In genomic region chr2:176268976-176269318, GRCh38 we compare ENCODE assay signal across 8 cellular contexts. TPM values are rescaled to one million over a fixed set of nuclear protein-coding genes. Genes with fewer than 3 reads are reported as not detected.
DNase-seq lines count a peak whose midpoint lies in the region; ATAC-seq, FAIRE-seq and TF ChIP-seq lines count a peak whose summit lies in the region.

No MANE protein-coding gene starts in this region.

- H3K18ac ChIP-seq in H1 (ENCODE audit: extremely low read depth, low read length), result no peak overlapping the region

- no peaks in the 10 kb centered on the region for H3K36me3 ChIP-seq in KOPT-K1 (ENCODE audit: insufficient read depth, low read length)
- no peaks in the 10 kb centered on the region for H3K36me3 ChIP-seq in H1 (ENCODE audit: control insufficient read depth in 2 of 4, insufficient read depth in 4 of 4, low read length in 3 of 4)
- no peaks in the 10 kb centered on the region for H3K36me3 ChIP-seq in pancreas

- H3K4me3 ChIP-seq in H1 (ENCODE audit: extremely low read depth in 1 of 4, insufficient read depth in 2 of 4, low read depth in 3 of 4, low read length in 4 of 4), result peak overlapping the region; percentile 86 to 95 (median 93)
- peak overlapping the region; percentile 79 to 98 (median 88) for H3K4me3 ChIP-seq in pancreas

- POLR2A ChIA-PET in H1 (lab: Charles Lee; ENCODE audit: partially characterized antibody), result interaction anchor here (1.3 to 1.9 kb wide), 3 partner anchors 10 to 42 kb away, joined by 3 to 6 read pairs (median 4); no protein-coding TSS in a partner anchor

- no peaks in the 10 kb centered on the region for H3K23me2 ChIP-seq in H1 (ENCODE audit: low read depth, low read length)

- no peak for TF ChIP-seq EP300 in H1 (IDR thresholded peaks at IDR 0.05; ENCODE audit: borderline replicate concordance in 1 of 2, low read depth in 2 of 2, low read length in 2 of 2)

- no peak overlapping the region for H3K9ac ChIP-seq in H1 (replicated peaks in 1 of 4; ENCODE audit: extremely low read depth in 1 of 4, low read depth in 3 of 4, low read length in 3 of 4)

- H4K8ac ChIP-seq in H1 (ENCODE audit: extremely low read depth, insufficient read depth, low read length), result no peak overlapping the region

- H3K23ac ChIP-seq in H1 (ENCODE audit: insufficient read length), result no peak overlapping the region

- H2AFZ ChIP-seq in H1 (ENCODE audit: low read length), result peak overlapping the region; percentile 65; the same call in 1 of the 2 replicates

- no peak for TF ChIP-seq RAD21 in H1 (IDR thresholded peaks at IDR 0.05 in 1 of 2, conservative IDR thresholded peaks at IDR 0.05 in 1 of 2; ENCODE audit: low read depth in 2 of 2, low read length in 2 of 2)

- H4K20me1 ChIP-seq in H1 (replicated peaks in 1 of 2; ENCODE audit: control insufficient read depth in 1 of 2, insufficient read depth in 2 of 2, low read length in 2 of 2), result peaks cover 0 to 2% of the 10 kb centered on the region in 2 experiments

- H3K9me3 ChIP-seq in KOPT-K1 (ENCODE audit: insufficient read depth, low read length, poor library complexity, severe bottlenecking) (no peaks in the 10 kb centered on the region), H1 (ENCODE audit: insufficient read depth in 2 of 2, low read depth in 1 of 2, low read length in 1 of 2) (no peaks in the 10 kb centered on the region), pancreas (no peaks in the 10 kb centered on the region)

- no peak overlapping the region for H3K56ac ChIP-seq in H1 (replicated peaks; ENCODE audit: insufficient read length, low read depth, low read length)

- TF ChIP-seq CTCF in H1 (IDR thresholded peaks at IDR 0.05; ENCODE audit: control extremely low read depth in 1 of 3, insufficient read depth in 1 of 3, low read depth in 1 of 3, low read length in 3 of 3) (no peak), pancreas (IDR thresholded peaks at IDR 0.05) (no peak)

- peak overlapping the region; percentile 70 to 72 for H3K4me2 ChIP-seq in H1 (ENCODE audit: insufficient read depth in 1 of 2, low read depth in 2 of 2, low read length in 2 of 2)

- no peak overlapping the region for H3K14ac ChIP-seq in H1 (ENCODE audit: insufficient read length)

- H4K5ac ChIP-seq in H1 (ENCODE audit: insufficient read length, low read depth, low read length), result no peak overlapping the region

- no peaks in the 10 kb centered on the region for H3K79me1 ChIP-seq in H1 (ENCODE audit: low read depth, low read length)

- no peak overlapping the region for H2BK12ac ChIP-seq in H1 (ENCODE audit: low read depth, low read length)

- no peak for TF ChIP-seq POLR2A in H1 (IDR thresholded peaks at IDR 0.05; ENCODE audit: control extremely low read depth in 1 of 2, low read depth in 2 of 2, low read length in 2 of 2)

- H2AK5ac ChIP-seq in H1 (ENCODE audit: low read depth, low read length), result no peak overlapping the region

- DNase-seq in H1 (ENCODE audit: low read depth in 1 of 2, low spot score in 2 of 2) (no peak), pancreas (no peak), NCI-H187 treated with DMSO at 0.1 percent for 48 hours (lab: John Stamatoyannopoulos, UW) (no peak)

- CTCF ChIA-PET in H1 (lab: Charles Lee; ENCODE audit: partially characterized antibody), result interaction anchor here (0.7 to 0.9 kb wide), 3 partner anchors 86 to 148 kb away, joined by 3 read pairs; no protein-coding TSS in a partner anchor

- WGBS in H1 (ENCODE audit: extremely low coverage in 1 of 2, insufficient coverage in 1 of 2, insufficient read length in 1 of 2, insufficient replicate concordance in 2 of 2, low coverage in 1 of 2, low lambda C conversion rate in 2 of 2, missing lambda C conversion rate in 1 of 2), 2 experiments, result 24% methylated on average over 10 of the region's 10 CpGs; no CpG with 5 or more reads in 1 of the 2 experiments
- 18% methylated on average over 10 of the region's 10 CpGs for WGBS in pancreas, 2 donors

- no peak overlapping the region for H2BK15ac ChIP-seq in H1 (ENCODE audit: low read length)

- FAIRE-seq in H1 (lab: Jason Lieb, UNC) (no peak), pancreas (lab: Jason Lieb, UNC) (no peak)

- H3K4me1 ChIP-seq in H1 (replicated peaks in 1 of 4; ENCODE audit: control insufficient read depth in 3 of 4, insufficient read depth in 4 of 4, low read length in 3 of 4), result peaks cover 0 to 2% (median 0%) of the 10 kb centered on the region in 4 experiments; a peak in 1 of 7 replicates
- peaks cover 7 to 20% (median 9%) of the 10 kb centered on the region in 3 donors for H3K4me1 ChIP-seq in pancreas

- no peak overlapping the region for H2BK20ac ChIP-seq in H1 (ENCODE audit: low read length)

- H2BK120ac ChIP-seq in H1 (replicated peaks; ENCODE audit: low read depth, low read length), result no peak overlapping the region

- ATAC-seq in GM19397 (IDR thresholded peaks at IDR 0.05; ENCODE audit: unreplicated experiment) (peak; percentile 24), pancreas (peak in 1 of 4 donors; percentile 28), HG03439 (IDR thresholded peaks at IDR 0.05; ENCODE audit: unreplicated experiment) (no peak), HG03571 (IDR thresholded peaks at IDR 0.05; ENCODE audit: unreplicated experiment) (no peak), HG03108 (IDR thresholded peaks at IDR 0.05; ENCODE audit: unreplicated experiment) (no peak)

- no peaks in the 10 kb centered on the region for H3K27me3 ChIP-seq in H1 (replicated peaks in 1 of 4; ENCODE audit: control insufficient read depth in 3 of 4, extremely low read depth in 1 of 4, insufficient read depth in 3 of 4, low read length in 3 of 4)
- no peaks in the 10 kb centered on the region for H3K27me3 ChIP-seq in pancreas

- no peak overlapping the region for H2BK5ac ChIP-seq in H1 (ENCODE audit: low read depth, low read length)

- no peak overlapping the region for H3K4ac ChIP-seq in H1 (replicated peaks; ENCODE audit: insufficient read length, low read depth, low read length)

- intact Hi-C loops in pancreas (cut with DNase I), result no loop called here

- no peak overlapping the region for H4K91ac ChIP-seq in H1 (replicated peaks; ENCODE audit: insufficient read length, low read length)

- peak overlapping the region; percentile 72 for H3K27ac ChIP-seq in KOPT-K1 (ENCODE audit: low read depth, low read length, poor library complexity, severe bottlenecking)
- no peak overlapping the region for H3K27ac ChIP-seq in H1 (ENCODE audit: low read depth, low read length)
- H3K27ac ChIP-seq in pancreas, result peak overlapping the region; percentile 86 to 91 (median 90)

- peaks cover 0 to 43% of the 10 kb centered on the region in 2 experiments; a peak in 2 of 4 replicates for H3K79me2 ChIP-seq in H1 (ENCODE audit: control insufficient read depth in 1 of 2, insufficient read depth in 2 of 2, low read length in 2 of 2)

TF ChIP-seq in H1, 55 proteins besides CTCF, POLR2A, EP300 and RAD21:
- TF ChIP-seq RXRA (IDR thresholded peaks at IDR 0.05; ENCODE audit: insufficient read depth, low read depth, low read length), result no peak
- TF ChIP-seq FOSL1 (IDR thresholded peaks at IDR 0.05; ENCODE audit: insufficient read depth, low read depth, low read length), result no peak
- no peak for TF ChIP-seq CBX5 (IDR thresholded peaks at IDR 0.05; ENCODE audit: low read depth, low read length)
- TF ChIP-seq RBBP5 (IDR thresholded peaks at IDR 0.05; ENCODE audit: borderline replicate concordance, low read depth, low read length), result no peak
- no peak for TF ChIP-seq CEBPB (IDR thresholded peaks at IDR 0.05; ENCODE audit: low read depth, low read length)
- no peak for TF ChIP-seq MAFK (IDR thresholded peaks at IDR 0.05; ENCODE audit: low read depth, low read length)
- no peak for TF ChIP-seq SRF (IDR thresholded peaks at IDR 0.05; ENCODE audit: low read depth, low read length)
- TF ChIP-seq KDM1A (IDR thresholded peaks at IDR 0.05; ENCODE audit: borderline replicate concordance, low read length), result no peak
- TF ChIP-seq BRCA1 (IDR thresholded peaks at IDR 0.05; ENCODE audit: low read depth, low read length), result no peak
- no peak for TF ChIP-seq JUN (IDR thresholded peaks at IDR 0.05; ENCODE audit: low read depth, low read length)
- no peak for TF ChIP-seq ATF2 (IDR thresholded peaks at IDR 0.05; ENCODE audit: low read length)

RNA-seq across cellular contexts. Expression of gene MTX2, which starts 0.3 kb away (rescaled TPM):
- total RNA-seq in H1 (2021; fragmentation: NEBNext Ultra II Directional; extraction: Animal tissue kit (Norgen Biotek cat#: 25700)), result 32.9 and 33.5 TPM in 2 replicates
- polyA plus RNA-seq in H1 (2011; rRNA removed), result 17.8 and 38.3 TPM in 2 replicates
- polyA plus RNA-seq in H1 (2011; cell fraction: cytosol; rRNA removed), result 40.8 TPM
- 13.6 TPM for polyA plus RNA-seq in H1 (2011; cell fraction: nucleus; rRNA removed)
- 41.6 to 53.8 TPM (median 45.3 TPM) in 4 replicates for polyA plus RNA-seq in H1 (2012, experiment 1 of 2)
- polyA plus RNA-seq in H1 (2012, experiment 2 of 2), result 15.0 TPM
- 28.3 TPM for polyA plus RNA-seq in H1 (2013, experiment 1 of 2)
- 29.8 TPM for polyA plus RNA-seq in H1 (2013, experiment 2 of 2)
- polyA minus RNA-seq in H1 (2011; rRNA and poly(A)+ RNA removed), result 16.0 and 20.4 TPM in 2 replicates
- polyA minus RNA-seq in H1 (2011; cell fraction: cytosol; rRNA and poly(A)+ RNA removed), result 16.5 TPM
- 23.5 TPM for polyA minus RNA-seq in H1 (2011; cell fraction: nucleus; rRNA and poly(A)+ RNA removed)
- total RNA-seq in pancreas, result 10 to 100 TPM in 3 of 6 donors, 1 to 10 TPM in 3; 8.1 to 12.1 (median 9.8) TPM
- 10 to 100 TPM; 24.9 to 28.3 TPM for polyA plus RNA-seq in pancreas
